12 cellular contexts compared by ENCODE assay signal in the genomic region with DNA sequence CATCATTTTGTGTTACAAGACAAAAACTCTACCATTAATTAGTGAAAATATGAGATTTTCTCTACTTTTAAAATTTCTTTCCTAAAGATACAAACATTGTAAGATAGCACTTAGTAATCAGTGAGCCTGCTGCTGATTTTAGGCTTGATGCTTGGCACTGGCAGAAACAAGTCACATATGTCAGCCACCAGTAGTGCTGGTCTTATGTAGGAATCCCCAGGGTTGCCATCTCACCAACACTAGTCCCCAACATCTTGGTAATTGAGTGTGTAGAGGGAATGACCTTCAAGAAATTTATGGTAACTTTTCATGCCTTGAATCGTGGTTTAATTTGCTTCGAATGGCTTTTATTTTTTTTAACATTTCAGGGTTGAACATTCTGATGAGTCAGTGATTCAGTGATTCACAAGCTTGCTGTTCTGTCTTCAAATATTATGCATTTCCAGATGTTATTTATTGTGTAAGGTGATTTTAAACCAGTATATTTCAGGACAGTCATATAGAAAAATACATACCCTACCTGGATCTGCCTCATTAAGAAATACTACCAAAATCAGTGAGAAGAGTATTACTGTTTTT. TPM values are rescaled to one million over a fixed set of nuclear protein-coding genes. Genes with fewer than 3 reads are reported as not detected.
DNase-seq lines count a peak whose midpoint lies in the region; ATAC-seq, FAIRE-seq and TF ChIP-seq lines count a peak whose summit lies in the region.
"Had no signal": no experiment of that assay in that cellular context is flagged by ENCODE, and none has a peak within 500 bp of the region (broad histone marks: within the 10 kb centered on the region; RNA-seq: fewer than 3 reads in every experiment).

No MANE protein-coding gene starts in this region.

- TF ChIP-seq POLR2A in thyroid gland (IDR thresholded peaks at IDR 0.05), result no peak

- H4K91ac ChIP-seq in neuronal stem cell (ENCODE audit: low read depth, low read length, poor library complexity), result no peak overlapping the region

- H3K36me3 ChIP-seq in left ventricle myocardium inferior (peaks cover 62% of the 10 kb centered on the region), astrocyte (ENCODE audit: insufficient read depth, low read length) (peaks cover 24% of the 10 kb centered on the region), urinary bladder (ENCODE audit: insufficient read depth) (peaks cover 2% of the 10 kb centered on the region), thyroid gland (peaks cover 18% of the 10 kb centered on the region in 2 donors), neuronal stem cell (replicated peaks in 1 of 2; ENCODE audit: control insufficient read depth in 2 of 2, insufficient read depth in 2 of 2, low read length in 2 of 2) (peaks cover 9 to 73% of the 10 kb centered on the region in 2 donors)

- H3K27ac ChIP-seq in left ventricle myocardium inferior (replicated peaks) (peak overlapping the region; percentile 75), astrocyte (ENCODE audit: low read depth, low read length) (peak overlapping the region; percentile 88), urinary bladder (ENCODE audit: low read depth) (peak overlapping the region; percentile 92), thyroid gland (no peak overlapping the region), neuronal stem cell (replicated peaks; ENCODE audit: low read length) (no peak overlapping the region)

- H2AK5ac ChIP-seq in neuronal stem cell (ENCODE audit: low read depth, low read length), result no peak overlapping the region

- DNase-seq in left ventricle myocardium inferior (no peak), Right ventricle myocardium superior (no peak), astrocyte (ENCODE audit: low read depth) (peak; percentile 59), hepatic stellate cell (ENCODE audit: low spot score) (peak; percentile 6), thyroid gland (no peak), HK-2 (ENCODE audit: unreplicated experiment) (no peak), neuronal stem cell (ENCODE audit: low spot score) (no peak)
- DNase-seq: mesendoderm; stimulated activated CD4-positive, alpha-beta T cell treated with anti-CD3 and anti-CD28 coated beads, Interleukin-4, amount 100 ng/mL, for 24 hours had no signal

- H2AFZ ChIP-seq in astrocyte (ENCODE audit: low read depth, low read length) (peak overlapping the region; percentile 51), neuronal stem cell (ENCODE audit: low read length) (no peak overlapping the region)

- no peak overlapping the region for H3K4me3 Mint-ChIP-seq in astrocyte (ENCODE audit: unreplicated experiment)

- no peak overlapping the region for H4K8ac ChIP-seq in neuronal stem cell (ENCODE audit: low read depth, low read length)

- H2BK15ac ChIP-seq in neuronal stem cell (ENCODE audit: low read length), result no peak overlapping the region

- peaks cover 8% of the 10 kb centered on the region for H3K79me2 ChIP-seq in astrocyte (ENCODE audit: insufficient read depth, low read length)

- intact Hi-C loops in left ventricle myocardium inferior (cut with micrococcal nuclease), result no loop called here
- intact Hi-C loops in Right ventricle myocardium superior (cut with DNase I), result no loop called here
- intact Hi-C loops in thyroid gland (cut with DNase I), result loop anchor here (5.0 kb wide), 1 partner anchor 518 kb away; the partner anchor contains the start of gene SRD5A3

- no peak overlapping the region for H3K23ac ChIP-seq in neuronal stem cell (ENCODE audit: low read depth, low read length, poor library complexity)

- no peaks in the 10 kb centered on the region for H3K9me3 ChIP-seq in left ventricle myocardium inferior (replicated peaks)
- H3K9me3 ChIP-seq in astrocyte (ENCODE audit: insufficient read depth, low read depth, low read length), result no peaks in the 10 kb centered on the region
- H3K9me3 ChIP-seq in thyroid gland, result no peaks in the 10 kb centered on the region
- H3K9me3 ChIP-seq in neuronal stem cell (replicated peaks in 1 of 2; ENCODE audit: control insufficient read depth in 2 of 2, insufficient read depth in 1 of 2, low read depth in 1 of 2, low read length in 2 of 2), result no peaks in the 10 kb centered on the region
- H3K9me3 ChIP-seq: BLaER1 treated with 17β-estradiol and CSF1 and Interleukin-3, amounts not matched to agents 10 nM and 100 nM; SJSA1 had no signal

- peaks cover 21% of the 10 kb centered on the region for H3K4me1 Mint-ChIP-seq in astrocyte (ENCODE audit: low read depth, unreplicated experiment)

- H3K27me3 ChIP-seq in left ventricle myocardium inferior (ENCODE audit: low read depth), result no peaks in the 10 kb centered on the region
- H3K27me3 ChIP-seq in astrocyte (ENCODE audit: insufficient read depth, low read length), result no peaks in the 10 kb centered on the region
- no peaks in the 10 kb centered on the region for H3K27me3 ChIP-seq in thyroid gland
- H3K27me3 ChIP-seq in neuronal stem cell (ENCODE audit: control insufficient read depth in 3 of 3, insufficient read depth in 3 of 3, low read depth in 1 of 3, low read length in 3 of 3), result no peaks in the 10 kb centered on the region
- H3K27me3 ChIP-seq: BLaER1 treated with 17β-estradiol and CSF1 and Interleukin-3, amounts not matched to agents 10 nM and 100 nM; SJSA1 had no signal

- no peaks in the 10 kb centered on the region for H3K79me1 ChIP-seq in neuronal stem cell (ENCODE audit: low read depth, low read length)

- no peak overlapping the region for H3K4ac ChIP-seq in neuronal stem cell (ENCODE audit: low read length)

- 70% methylated on average over 2 of the region's 2 CpGs for WGBS in urinary bladder
- 78 to 91% methylated on average over 2 of the region's 2 CpGs for WGBS in thyroid gland, 2 donors
- no CpG with 5 or more reads among the region's 2 CpGs for WGBS in neuronal stem cell (ENCODE audit: extremely low coverage in 2 of 2, insufficient read length in 2 of 2, insufficient replicate concordance in 1 of 2), 2 donors

- no peak for FAIRE-seq in astrocyte (lab: Jason Lieb, UNC)

- H3K27ac Mint-ChIP-seq in astrocyte (ENCODE audit: unreplicated experiment), result peak overlapping the region; percentile 95

- no peak overlapping the region for H3K18ac ChIP-seq in neuronal stem cell (ENCODE audit: low read length)

- no peaks in the 10 kb centered on the region for H3K9me3 Mint-ChIP-seq in astrocyte (ENCODE audit: unreplicated experiment)

- peaks cover 21% of the 10 kb centered on the region for H3K4me1 ChIP-seq in left ventricle myocardium inferior
- peaks cover 23% of the 10 kb centered on the region for H3K4me1 ChIP-seq in astrocyte (ENCODE audit: insufficient read depth, low read length)
- H3K4me1 ChIP-seq in urinary bladder (ENCODE audit: insufficient read depth), result no peaks in the 10 kb centered on the region
- no peaks in the 10 kb centered on the region for H3K4me1 ChIP-seq in thyroid gland
- no peaks in the 10 kb centered on the region for H3K4me1 ChIP-seq in neuronal stem cell (ENCODE audit: control insufficient read depth in 2 of 2, insufficient read depth in 1 of 2, low read depth in 1 of 2, low read length in 2 of 2)

- H3K4me3 ChIP-seq in left ventricle myocardium inferior, result no peak overlapping the region
- peak overlapping the region; percentile 22 for H3K4me3 ChIP-seq in astrocyte (ENCODE audit: insufficient read depth, low read depth, low read length)
- no peak overlapping the region for H3K4me3 ChIP-seq in urinary bladder (ENCODE audit: low read depth, low read length)
- H3K4me3 ChIP-seq in thyroid gland (replicated peaks in 1 of 3), result no peak overlapping the region
- no peak overlapping the region for H3K4me3 ChIP-seq in neuronal stem cell (ENCODE audit: low read length in 2 of 2)
- H3K4me3 ChIP-seq: BLaER1 treated with 17β-estradiol and CSF1 and Interleukin-3, amounts not matched to agents 10 nM and 100 nM; SJSA1 had no signal

- H2BK120ac ChIP-seq in neuronal stem cell (ENCODE audit: low read depth, low read length), result no peak overlapping the region

- no peaks in the 10 kb centered on the region for H3K36me3 Mint-ChIP-seq in astrocyte (ENCODE audit: low read depth, unreplicated experiment)

- H3K27me3 Mint-ChIP-seq in astrocyte (ENCODE audit: low read depth, unreplicated experiment), result no peaks in the 10 kb centered on the region

- H2BK12ac ChIP-seq in neuronal stem cell (ENCODE audit: low read length), result no peak overlapping the region

- peak overlapping the region; percentile 54 for H3K9ac ChIP-seq in astrocyte (ENCODE audit: low read length)
- no peak overlapping the region for H3K9ac ChIP-seq in neuronal stem cell (ENCODE audit: low read depth, low read length, poor library complexity)

- no peak overlapping the region for H3K14ac ChIP-seq in neuronal stem cell (ENCODE audit: low read length)

- H4K20me1 ChIP-seq in astrocyte (ENCODE audit: insufficient read depth, low read length), result no peaks in the 10 kb centered on the region

- no peak overlapping the region for H2BK5ac ChIP-seq in neuronal stem cell (ENCODE audit: low read length)

- no peak for TF ChIP-seq CTCF in left ventricle myocardium inferior (IDR thresholded peaks at IDR 0.05; ENCODE audit: borderline replicate concordance)
- no peak for TF ChIP-seq CTCF in astrocyte (IDR thresholded peaks at IDR 0.05; ENCODE audit: insufficient read depth, low read depth, low read length)
- no peak for TF ChIP-seq CTCF in thyroid gland (IDR thresholded peaks at IDR 0.05)

- ATAC-seq in Right ventricle myocardium superior (ENCODE audit: poor library complexity), result no peak

- H3K4me2 ChIP-seq in astrocyte (ENCODE audit: low read length) (peak overlapping the region; percentile 73), neuronal stem cell (ENCODE audit: insufficient read depth, low read length, poor library complexity, severe bottlenecking) (no peak overlapping the region)

RNA-seq across cellular contexts. Expression of gene EXOC1, which starts 11.9 kb away (rescaled TPM):
- total RNA-seq in left ventricle myocardium inferior, result 20.3 TPM
- total RNA-seq in Right ventricle myocardium superior, result 14.9 TPM
- total RNA-seq in astrocyte, result 29.9 and 33.3 TPM in 2 replicates
- 70.6 TPM for total RNA-seq in urinary bladder
- polyA plus RNA-seq in urinary bladder, result 16.2 TPM
- 10 to 100 TPM; 32.9 to 38.3 (median 34.5) TPM for total RNA-seq in thyroid gland
- 22.4 TPM for polyA plus RNA-seq in neuronal stem cell (2013, experiment 1 of 2)
- polyA plus RNA-seq in neuronal stem cell (2013, experiment 2 of 2), result 22.5 TPM

RNA-seq across cellular contexts. Expression of gene EXOC1L, which starts 45.7 kb away (rescaled TPM):
- total RNA-seq in left ventricle myocardium inferior, result not detected
- not detected for total RNA-seq in Right ventricle myocardium superior
- not detected in 2 replicates for total RNA-seq in astrocyte
- total RNA-seq in urinary bladder, result not detected
- polyA plus RNA-seq in urinary bladder, result 0.14 TPM
- total RNA-seq in thyroid gland, result not detected
- not detected for polyA plus RNA-seq in neuronal stem cell (2013, experiment 1 of 2)
- polyA plus RNA-seq in neuronal stem cell (2013, experiment 2 of 2), result not detected
- total RNA-seq: SJSA1 had no signal

Comparison
In these comparisons a context has a peak if more than half of its experiments do, and no peak if none do; other contexts are left out.
1. DNase-seq: peak in astrocyte (single experiment) and hepatic stellate cell (single experiment); none in left ventricle myocardium inferior (single experiment), Right ventricle myocardium superior (single experiment), thyroid gland (0 of 2), HK-2 (single experiment) and neuronal stem cell (single experiment).
2. H3K27ac ChIP-seq: peak in left ventricle myocardium inferior (single experiment), astrocyte (single experiment) and urinary bladder (single experiment); none in thyroid gland (0 of 3) and neuronal stem cell (single experiment).